36 cellular contexts compared by ENCODE assay signal in genomic region chr17:4172356-4172755, GRCh38.
"Had no signal": no experiment of that assay in that cellular context is flagged by ENCODE, and none has a peak within 500 bp of the region (broad histone marks: within the 10 kb centered on the region; RNA-seq: fewer than 3 reads in every experiment).

No MANE protein-coding gene starts in this region.

- H3K9me3 ChIP-seq: adrenal gland, breast epithelium had no signal

- ATAC-seq: activated CD4-positive, alpha-beta T cell treated with anti-CD3 and anti-CD28 coated beads for 36 hours; activated CD8-positive, alpha-beta memory T cell treated with anti-CD3 and anti-CD28 coated beads, Interleukin-2, amount 10 ng/mL, durations not matched to agents 7 days and 5 days; activated CD8-positive, alpha-beta T cell treated with anti-CD3 and anti-CD28 coated beads, Interleukin-2, amount 10 ng/mL, durations not matched to agents 7 days and 5 days; activated naive CD8-positive, alpha-beta T cell treated with anti-CD3 and anti-CD28 coated beads, Interleukin-2, amount 50 U/mL, for 24 hours; esophagus mucosa; T-cell had no signal

- H3K4me3 ChIP-seq: adrenal gland, breast epithelium, cardiac muscle cell, coronary artery, dorsolateral prefrontal cortex had no signal

- H3K27me3 Mint-ChIP-seq: activated CD4-positive, alpha-beta memory T cell treated with anti-CD3 and anti-CD28 coated beads for 36 hours; activated CD4-positive, alpha-beta T cell treated with anti-CD3 and anti-CD28 coated beads for 36 hours; activated CD4-positive, alpha-beta T cell treated with anti-CD3 and anti-CD28 coated beads, Interleukin-2, amount 10 ng/mL, durations not matched to agents 24 days and 14 days; activated CD8-positive, alpha-beta memory T cell treated with anti-CD3 and anti-CD28 coated beads, Interleukin-2, amount 10 ng/mL, durations not matched to agents 7 days and 5 days; activated naive CD4-positive, alpha-beta T cell treated with anti-CD3 and anti-CD28 coated beads, Interleukin-2, amount 50 U/mL, for 24 hours; activated naive CD8-positive, alpha-beta T cell treated with anti-CD3 and anti-CD28 coated beads for 36 hours; activated naive CD8-positive, alpha-beta T cell treated with anti-CD3 and anti-CD28 coated beads, Interleukin-2, amount 50 U/mL, for 24 hours; brain; dendritic cell treated with granulocyte-macrophage colony-stimulating factor and Interleukin-4, amounts not matched to agents 40 ng/mL and 50 ng/mL, for 4 days; T-cell had no signal

- H3K4me1 Mint-ChIP-seq: brain, endodermal cell had no signal

- H3K27me3 ChIP-seq: adrenal gland, breast epithelium, cardiac muscle cell, dorsolateral prefrontal cortex had no signal

- H3K4me1 ChIP-seq: adrenal gland, breast epithelium had no signal

- H3K27ac Mint-ChIP-seq: activated CD4-positive, alpha-beta memory T cell treated with anti-CD3 and anti-CD28 coated beads for 36 hours; activated CD4-positive, alpha-beta T cell treated with anti-CD3 and anti-CD28 coated beads, Interleukin-2, amount 10 ng/mL, durations not matched to agents 24 days and 14 days; activated CD8-positive, alpha-beta memory T cell treated with anti-CD3 and anti-CD28 coated beads, Interleukin-2, amount 10 ng/mL, durations not matched to agents 7 days and 5 days; activated naive CD4-positive, alpha-beta T cell treated with anti-CD3 and anti-CD28 coated beads, Interleukin-2, amount 50 U/mL, for 24 hours; activated naive CD8-positive, alpha-beta T cell treated with anti-CD3 and anti-CD28 coated beads for 36 hours; activated naive CD8-positive, alpha-beta T cell treated with anti-CD3 and anti-CD28 coated beads, Interleukin-2, amount 50 U/mL, for 24 hours; activated T-helper 1 cell treated with anti-CD3 and anti-CD28 coated beads, Interleukin-12 subunit alpha, Interleukin-12 subunit beta, Interleukin-2, Interleukin-4 antibody, amounts not matched to agents 30 ng/mL and 10 ng/mL and 1 ng/mL, durations not matched to agents 14 hours and 24 hours and 36 hours; activated T-helper 2 cell treated with anti-CD3 and anti-CD28 coated beads, Interferon-gamma antibody, Interleukin-2, Interleukin-4, amounts not matched to agents 10 μg/mL and 5 μg/mL and 100 μg/mL, durations not matched to agents 14 hours and 24 hours and 36 hours; brain; dendritic cell treated with granulocyte-macrophage colony-stimulating factor and Interleukin-4, amounts not matched to agents 40 ng/mL and 50 ng/mL, for 4 days; endodermal cell had no signal

- H3K9me3 Mint-ChIP-seq: activated CD4-positive, alpha-beta memory T cell treated with anti-CD3 and anti-CD28 coated beads for 36 hours; activated CD4-positive, alpha-beta T cell treated with anti-CD3 and anti-CD28 coated beads, Interleukin-2, amount 10 ng/mL, durations not matched to agents 24 days and 14 days; activated naive CD4-positive, alpha-beta T cell treated with anti-CD3 and anti-CD28 coated beads, Interleukin-2, amount 50 U/mL, for 24 hours; activated naive CD8-positive, alpha-beta T cell treated with anti-CD3 and anti-CD28 coated beads for 36 hours; activated naive CD8-positive, alpha-beta T cell treated with anti-CD3 and anti-CD28 coated beads, Interleukin-2, amount 50 U/mL, for 24 hours; activated T-helper 1 cell treated with anti-CD3 and anti-CD28 coated beads, Interleukin-12 subunit alpha, Interleukin-12 subunit beta, Interleukin-2, Interleukin-4 antibody, amounts not matched to agents 30 ng/mL and 10 ng/mL and 1 ng/mL, durations not matched to agents 14 hours and 24 hours and 36 hours; activated T-helper 2 cell treated with anti-CD3 and anti-CD28 coated beads, Interferon-gamma antibody, Interleukin-2, Interleukin-4, amounts not matched to agents 10 μg/mL and 5 μg/mL and 100 μg/mL, durations not matched to agents 14 hours and 24 hours and 36 hours; brain; dendritic cell treated with granulocyte-macrophage colony-stimulating factor and Interleukin-4, amounts not matched to agents 40 ng/mL and 50 ng/mL, for 4 days; endodermal cell; T-cell had no signal

- H3K27ac ChIP-seq: adrenal gland, breast epithelium, cardiac muscle cell, coronary artery had no signal

- FAIRE-seq: frontal cortex had no signal

- DNase-seq: activated CD4-positive, alpha-beta memory T cell treated with anti-CD3 and anti-CD28 coated beads for 36 hours; activated CD4-positive, alpha-beta T cell treated with anti-CD3 and anti-CD28 coated beads for 36 hours; activated CD4-positive, alpha-beta T cell treated with anti-CD3 and anti-CD28 coated beads, Interleukin-2, amount 10 ng/mL, durations not matched to agents 24 days and 14 days; activated CD4-positive, CD25-positive, alpha-beta regulatory T cell; activated CD4-positive, CD25-positive, alpha-beta regulatory T cell treated with anti-CD3 and anti-CD28 coated beads, Interleukin-2, amount 50 U/mL, for 72 hours; activated CD8-positive, alpha-beta memory T cell treated with anti-CD3 and anti-CD28 coated beads, Interleukin-2, amount 10 ng/mL, durations not matched to agents 7 days and 5 days; activated CD8-positive, alpha-beta memory T cell treated with anti-CD3 and anti-CD28 coated beads, Interleukin-2, amount 50 U/mL, for 4 hours; activated CD8-positive, alpha-beta T cell treated with anti-CD3 and anti-CD28 coated beads, Interleukin-2, amount 10 ng/mL, durations not matched to agents 7 days and 5 days; activated effector memory CD4-positive, alpha-beta T cell treated with anti-CD3 and anti-CD28 coated beads, Interleukin-2, amount 50 U/mL, for 16 hours; activated naive CD4-positive, alpha-beta T cell; activated naive CD8-positive, alpha-beta T cell treated with anti-CD3 and anti-CD28 coated beads for 36 hours; activated naive CD8-positive, alpha-beta T cell treated with anti-CD3 and anti-CD28 coated beads, Interleukin-2, amount 50 U/mL, for 24 hours; activated T-cell treated with anti-CD3 and anti-CD28 coated beads, Interleukin-2, amount 50 U/mL, for 1 hour; activated T-cell treated with anti-CD3 and anti-CD28 coated beads, Interleukin-2, amount 50 U/mL, for 48 hours; adrenal gland; amygdala; central memory CD4-positive, alpha-beta T cell; cerebellar nuclear complex; dorsolateral prefrontal cortex; effector memory CD4-positive, alpha-beta T cell; endodermal cell; foreskin fibroblast; glutamatergic neuron; SW 1271; T-cell; T-helper 2 cell had no signal

- H3K4me3 Mint-ChIP-seq: activated CD4-positive, alpha-beta memory T cell treated with anti-CD3 and anti-CD28 coated beads for 36 hours; activated CD4-positive, alpha-beta T cell treated with anti-CD3 and anti-CD28 coated beads for 36 hours; activated CD4-positive, alpha-beta T cell treated with anti-CD3 and anti-CD28 coated beads, Interleukin-2, amount 10 ng/mL, durations not matched to agents 24 days and 14 days; activated CD8-positive, alpha-beta memory T cell treated with anti-CD3 and anti-CD28 coated beads, Interleukin-2, amount 10 ng/mL, durations not matched to agents 7 days and 5 days; activated CD8-positive, alpha-beta T cell treated with anti-CD3 and anti-CD28 coated beads, Interleukin-2, amount 10 ng/mL, durations not matched to agents 7 days and 5 days; activated naive CD4-positive, alpha-beta T cell treated with anti-CD3 and anti-CD28 coated beads, Interleukin-2, amount 50 U/mL, for 24 hours; activated naive CD8-positive, alpha-beta T cell treated with anti-CD3 and anti-CD28 coated beads for 36 hours; activated naive CD8-positive, alpha-beta T cell treated with anti-CD3 and anti-CD28 coated beads, Interleukin-2, amount 50 U/mL, for 24 hours; activated T-helper 1 cell treated with anti-CD3 and anti-CD28 coated beads, Interleukin-12 subunit alpha, Interleukin-12 subunit beta, Interleukin-2, Interleukin-4 antibody, amounts not matched to agents 30 ng/mL and 10 ng/mL and 1 ng/mL, durations not matched to agents 14 hours and 24 hours and 36 hours; brain; dendritic cell treated with granulocyte-macrophage colony-stimulating factor and Interleukin-4, amounts not matched to agents 40 ng/mL and 50 ng/mL, for 4 days; endodermal cell; T-cell had no signal
